Comparison of ENCODE assay signal across 15 cellular contexts in the genomic region with DNA sequence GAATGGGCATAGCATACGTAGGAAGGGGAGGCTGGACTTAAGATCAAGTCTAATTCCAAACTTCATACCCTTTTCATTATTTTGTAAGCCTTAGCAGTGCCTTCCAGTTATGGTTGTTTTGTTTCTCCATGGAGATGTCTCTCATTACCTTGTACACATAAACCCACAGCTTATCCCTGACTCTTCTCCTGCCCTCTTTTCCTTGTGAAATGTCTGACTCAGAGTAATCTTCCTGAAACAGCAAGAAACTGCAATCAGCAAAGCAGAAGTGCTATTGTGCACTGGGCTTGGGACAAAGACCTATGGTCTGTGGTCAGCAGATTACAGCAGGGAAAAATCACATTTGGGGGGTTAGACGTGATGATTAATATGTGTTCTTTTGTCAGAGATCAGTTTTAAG.
A peak's percentile ranks its signal among the peaks of the same experiment; 100 is the strongest.
DNase-seq lines count a peak whose midpoint lies in the region; TF ChIP-seq lines count a peak whose summit lies in the region.
"Had no signal": no experiment of that assay in that cellular context is flagged by ENCODE, and none has a peak within 500 bp of the region (broad histone marks: within the 10 kb centered on the region; RNA-seq: fewer than 3 reads in every experiment).

No MANE protein-coding gene starts in this region.

- H3K27ac Mint-ChIP-seq in activated CD4-positive, alpha-beta T cell treated with anti-CD3 and anti-CD28 coated beads, Interleukin-2, amount 10 ng/mL, durations not matched to agents 24 days and 14 days: no peak overlapping the region

- no peak overlapping the region for H3K4me3 Mint-ChIP-seq in activated CD4-positive, alpha-beta T cell treated with anti-CD3 and anti-CD28 coated beads, Interleukin-2, amount 10 ng/mL, durations not matched to agents 24 days and 14 days
- H3K4me3 Mint-ChIP-seq: central memory CD8-positive, alpha-beta T cell; neural crest cell had no signal

- H3K79me2 ChIP-seq in osteoblast (ENCODE audit: insufficient read depth, low read length): no peaks in the 10 kb centered on the region

- no peak for TF ChIP-seq POLR2A in spleen (IDR thresholded peaks at IDR 0.05)

- H3K36me3 ChIP-seq in osteoblast (ENCODE audit: insufficient read depth, low read length) (no peaks in the 10 kb centered on the region), spleen (no peaks in the 10 kb centered on the region)
- H3K36me3 ChIP-seq: thyroid gland had no signal

- H3K27ac ChIP-seq in osteoblast (ENCODE audit: low read depth, low read length) (peak overlapping the region; percentile 59), spleen (no peak overlapping the region)

- no peaks in the 10 kb centered on the region for H3K9me3 ChIP-seq in osteoblast (ENCODE audit: low read depth, low read length)
- H3K9me3 ChIP-seq in spleen: no peaks in the 10 kb centered on the region
- H3K9me3 ChIP-seq: thyroid gland had no signal

- peak; percentile 22 for DNase-seq in GM03348 (ENCODE audit: low spot score)
- DNase-seq in RPMI7951 (ENCODE audit: low read depth): peak; percentile 46
- peak; percentile 92 for DNase-seq in fibroblast of peridontal ligament (ENCODE audit: extremely low read depth)
- DNase-seq in osteoblast (ENCODE audit: insufficient read length, low spot score, missing footprints): no peak
- no peak for DNase-seq in spleen
- no peak for DNase-seq in activated CD4-positive, alpha-beta T cell treated with anti-CD3 and anti-CD28 coated beads for 1 hour
- DNase-seq in DMS 273 treated with DMSO at 0.1 percent for 48 hours (lab: John Stamatoyannopoulos, UW): no peak
- no peak for DNase-seq in activated CD4-positive, alpha-beta T cell treated with anti-CD3 and anti-CD28 coated beads, Interleukin-2, amount 10 ng/mL, durations not matched to agents 24 days and 14 days
- DNase-seq: DND-41, H7, NCI-H748 treated with DMSO at 0.1 percent for 48 hours, T-helper 2 cell had no signal

- peaks cover 3% of the 10 kb centered on the region for H3K4me1 Mint-ChIP-seq in activated CD4-positive, alpha-beta T cell treated with anti-CD3 and anti-CD28 coated beads, Interleukin-2, amount 10 ng/mL, durations not matched to agents 24 days and 14 days
- H3K4me1 Mint-ChIP-seq: central memory CD8-positive, alpha-beta T cell; neural crest cell had no signal

- H3K4me3 ChIP-seq in osteoblast (ENCODE audit: insufficient read depth, low read length) (no peak overlapping the region), spleen (no peak overlapping the region)
- H3K4me3 ChIP-seq: thyroid gland had no signal

- TF ChIP-seq CTCF in osteoblast (IDR thresholded peaks at IDR 0.05; ENCODE audit: extremely low read depth, low read depth, low read length): no peak
- TF ChIP-seq CTCF in spleen (IDR thresholded peaks at IDR 0.05 in 8 of 11, conservative IDR thresholded peaks at IDR 0.05 in 3 of 11): no peak

- H3K4me1 ChIP-seq in osteoblast (ENCODE audit: insufficient read depth, low read length) (peaks cover 23% of the 10 kb centered on the region), spleen (peaks cover 0 to 7% (median 2%) of the 10 kb centered on the region in 6 donors)

- 35 to 48% (median 45%) methylated on average over 2 of the region's 2 CpGs for WGBS in spleen, 5 donors

- intact Hi-C loops in spleen (cut with DNase I; ENCODE audit: low total_unique reads): no loop called here
- intact Hi-C loops in activated CD4-positive, alpha-beta T cell treated with anti-CD3 and anti-CD28 coated beads, Interleukin-2, amount 10 ng/mL, durations not matched to agents 24 days and 14 days (cut with micrococcal nuclease): no loop called here

- H3K36me3 Mint-ChIP-seq in activated CD4-positive, alpha-beta T cell treated with anti-CD3 and anti-CD28 coated beads, Interleukin-2, amount 10 ng/mL, durations not matched to agents 24 days and 14 days (ENCODE audit: low read depth): no peaks in the 10 kb centered on the region

- peak overlapping the region; percentile 21 for H3K4me2 ChIP-seq in osteoblast (ENCODE audit: insufficient read depth, low read length)

- H4K20me1 ChIP-seq in osteoblast (ENCODE audit: insufficient read depth, low read length): no peaks in the 10 kb centered on the region

- no peaks in the 10 kb centered on the region for H3K9me3 Mint-ChIP-seq in activated CD4-positive, alpha-beta T cell treated with anti-CD3 and anti-CD28 coated beads, Interleukin-2, amount 10 ng/mL, durations not matched to agents 24 days and 14 days
- H3K9me3 Mint-ChIP-seq: neural crest cell had no signal

- peaks cover 6% of the 10 kb centered on the region for H3K27me3 Mint-ChIP-seq in activated CD4-positive, alpha-beta T cell treated with anti-CD3 and anti-CD28 coated beads, Interleukin-2, amount 10 ng/mL, durations not matched to agents 24 days and 14 days
- H3K27me3 Mint-ChIP-seq: central memory CD8-positive, alpha-beta T cell had no signal

- H3K27me3 ChIP-seq in osteoblast (ENCODE audit: insufficient read depth, low read length) (no peaks in the 10 kb centered on the region), spleen (replicated peaks in 1 of 7) (no peaks in the 10 kb centered on the region)
- H3K27me3 ChIP-seq: thyroid gland had no signal

- H2AFZ ChIP-seq in osteoblast (ENCODE audit: low read length): no peak overlapping the region

Comparison
In these comparisons a context has a peak if more than half of its experiments do, and no peak if none do; other contexts are left out.
1. DNase-seq: peak in GM03348 (single experiment), RPMI7951 (single experiment) and fibroblast of peridontal ligament (single experiment); none in osteoblast (single experiment), spleen (single experiment), activated CD4-positive, alpha-beta T cell treated with anti-CD3 and anti-CD28 coated beads for 1 hour (single experiment), DMS 273 treated with DMSO at 0.1 percent for 48 hours (single experiment) and activated CD4-positive, alpha-beta T cell treated with anti-CD3 and anti-CD28 coated beads, Interleukin-2, amount 10 ng/mL, durations not matched to agents 24 days and 14 days (single experiment).